Comparison of ENCODE assay signal across 22 cellular contexts in the genomic region with DNA sequence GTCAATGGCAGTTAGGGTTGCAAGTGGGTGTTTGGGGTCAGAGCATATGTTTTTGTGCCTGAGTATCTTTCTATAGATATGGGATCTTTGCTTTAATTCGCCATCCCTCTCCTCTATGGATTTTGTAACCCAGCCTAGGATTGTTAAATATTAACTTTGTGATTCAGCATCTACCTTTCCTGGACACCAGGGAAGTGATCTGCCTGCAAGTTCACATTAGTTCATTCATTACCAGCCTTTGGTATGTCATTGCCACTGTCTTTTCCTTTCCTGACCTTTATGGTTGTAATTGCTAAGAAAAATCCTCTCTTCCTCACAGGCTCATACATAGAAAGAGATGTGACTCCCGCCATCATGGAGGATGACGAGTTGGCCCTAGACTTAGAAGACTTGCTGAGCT.
DNase-seq lines count a peak whose midpoint lies in the region; ATAC-seq and TF ChIP-seq lines count a peak whose summit lies in the region.
"Had no signal": no experiment of that assay in that cellular context is flagged by ENCODE, and none has a peak within 500 bp of the region (broad histone marks: within the 10 kb centered on the region; RNA-seq: fewer than 3 reads in every experiment).

No MANE protein-coding gene starts in this region.

- H3K27me3 ChIP-seq in lower lobe of right lung (ENCODE audit: low read depth): no peaks in the 10 kb centered on the region
- H3K27me3 ChIP-seq in spleen (replicated peaks in 1 of 7): no peaks in the 10 kb centered on the region
- H3K27me3 ChIP-seq: BE2C had no signal

- ATAC-seq in left lobe of liver (peak; percentile 52), lower lobe of right lung (no peak)
- ATAC-seq: GM12878, HCT116 had no signal

- H3K27ac Mint-ChIP-seq in immature natural killer cell: no peak overlapping the region
- H3K27ac Mint-ChIP-seq: CD4-positive, CD25-positive, alpha-beta regulatory T cell; HFFc6 had no signal

- H3K36me3 ChIP-seq in lower lobe of right lung: no peaks in the 10 kb centered on the region
- no peaks in the 10 kb centered on the region for H3K36me3 ChIP-seq in spleen
- H3K36me3 ChIP-seq: BE2C had no signal

- TF ChIP-seq CTCF in epithelial cell of proximal tubule (conservative IDR thresholded peaks at IDR 0.05; ENCODE audit: low read depth, low read length) (no peak), lower lobe of right lung (IDR thresholded peaks at IDR 0.05) (no peak), spleen (IDR thresholded peaks at IDR 0.05 in 8 of 11, conservative IDR thresholded peaks at IDR 0.05 in 3 of 11) (no peak)

- H3K27me3 Mint-ChIP-seq in immature natural killer cell (ENCODE audit: low read depth in 3 of 3): peaks cover 0 to 4% (median 0%) of the 10 kb centered on the region in 3 donors
- H3K27me3 Mint-ChIP-seq: CD4-positive, CD25-positive, alpha-beta regulatory T cell had no signal

- no peak for TF ChIP-seq POLR2A in spleen (IDR thresholded peaks at IDR 0.05)

- H3K4me3 ChIP-seq in epithelial cell of proximal tubule (ENCODE audit: low read depth, low read length): no peak overlapping the region
- no peak overlapping the region for H3K4me3 ChIP-seq in lower lobe of right lung
- no peak overlapping the region for H3K4me3 ChIP-seq in spleen
- H3K4me3 ChIP-seq: GM12878 had no signal

- no peaks in the 10 kb centered on the region for H3K4me1 Mint-ChIP-seq in immature natural killer cell
- H3K4me1 Mint-ChIP-seq: CD4-positive, CD25-positive, alpha-beta regulatory T cell had no signal

- H3K4me3 Mint-ChIP-seq in immature natural killer cell: no peak overlapping the region
- H3K4me3 Mint-ChIP-seq: CD4-positive, CD25-positive, alpha-beta regulatory T cell; HFFc6 had no signal

- WGBS in spleen, 5 donors: 82 to 93% (median 85%) methylated on average over 3 of the region's 3 CpGs

- H3K27ac ChIP-seq in lower lobe of right lung (no peak overlapping the region), spleen (no peak overlapping the region)
- H3K27ac ChIP-seq: HL-60 had no signal

- peaks cover 0 to 2% (median 0%) of the 10 kb centered on the region in 6 donors for H3K9me3 Mint-ChIP-seq in immature natural killer cell
- H3K9me3 Mint-ChIP-seq: HFFc6 had no signal

- H3K4me1 ChIP-seq in lower lobe of right lung (no peaks in the 10 kb centered on the region), spleen (no peaks in the 10 kb centered on the region)
- H3K4me1 ChIP-seq: BE2C, Caco-2 had no signal

- DNase-seq in DMS53 (lab: John Stamatoyannopoulos, UW): peak; percentile 59
- peak; percentile 23 for DNase-seq in HuH-7 (ENCODE audit: low spot score)
- DNase-seq in epithelial cell of proximal tubule (ENCODE audit: low read depth): peak; percentile 35
- no peak for DNase-seq in left lobe of liver (ENCODE audit: low spot score)
- DNase-seq in lower lobe of right lung: no peak
- DNase-seq in immature natural killer cell: no peak
- DNase-seq in activated effector memory CD4-positive, alpha-beta T cell treated with anti-CD3 and anti-CD28 coated beads, Interleukin-2, amount 50 U/mL, for 16 hours: no peak
- no peak for DNase-seq in spleen
- DNase-seq: ACHN; BE2C; C1 segment of cervical spinal cord; Caco-2; CD4-positive, CD25-positive, alpha-beta regulatory T cell; DMS153; DND-41; EL; GOT3; H7; HFFc6 had no signal

- peaks cover 0 to 6% (median 4%) of the 10 kb centered on the region in 3 donors for H3K36me3 Mint-ChIP-seq in immature natural killer cell
- H3K36me3 Mint-ChIP-seq: CD4-positive, CD25-positive, alpha-beta regulatory T cell had no signal

- intact Hi-C loops in lower lobe of right lung (cut with DNase I): no loop called here
- intact Hi-C loops in spleen (cut with DNase I; ENCODE audit: low total_unique reads): no loop called here

- H3K9me3 ChIP-seq in lower lobe of right lung: no peaks in the 10 kb centered on the region
- H3K9me3 ChIP-seq in spleen: no peaks in the 10 kb centered on the region
- H3K9me3 ChIP-seq: BE2C, Caco-2 had no signal

Comparison
In these comparisons a context has a peak if more than half of its experiments do, and no peak if none do; other contexts are left out.
1. DNase-seq: peak in DMS53 (single experiment), HuH-7 (single experiment) and epithelial cell of proximal tubule (single experiment); none in left lobe of liver (single experiment), lower lobe of right lung (single experiment), immature natural killer cell (0 of 3), activated effector memory CD4-positive, alpha-beta T cell treated with anti-CD3 and anti-CD28 coated beads, Interleukin-2, amount 50 U/mL, for 16 hours (single experiment) and spleen (single experiment).